ENCODE assay signal across 8 cellular contexts in the genomic region with DNA sequence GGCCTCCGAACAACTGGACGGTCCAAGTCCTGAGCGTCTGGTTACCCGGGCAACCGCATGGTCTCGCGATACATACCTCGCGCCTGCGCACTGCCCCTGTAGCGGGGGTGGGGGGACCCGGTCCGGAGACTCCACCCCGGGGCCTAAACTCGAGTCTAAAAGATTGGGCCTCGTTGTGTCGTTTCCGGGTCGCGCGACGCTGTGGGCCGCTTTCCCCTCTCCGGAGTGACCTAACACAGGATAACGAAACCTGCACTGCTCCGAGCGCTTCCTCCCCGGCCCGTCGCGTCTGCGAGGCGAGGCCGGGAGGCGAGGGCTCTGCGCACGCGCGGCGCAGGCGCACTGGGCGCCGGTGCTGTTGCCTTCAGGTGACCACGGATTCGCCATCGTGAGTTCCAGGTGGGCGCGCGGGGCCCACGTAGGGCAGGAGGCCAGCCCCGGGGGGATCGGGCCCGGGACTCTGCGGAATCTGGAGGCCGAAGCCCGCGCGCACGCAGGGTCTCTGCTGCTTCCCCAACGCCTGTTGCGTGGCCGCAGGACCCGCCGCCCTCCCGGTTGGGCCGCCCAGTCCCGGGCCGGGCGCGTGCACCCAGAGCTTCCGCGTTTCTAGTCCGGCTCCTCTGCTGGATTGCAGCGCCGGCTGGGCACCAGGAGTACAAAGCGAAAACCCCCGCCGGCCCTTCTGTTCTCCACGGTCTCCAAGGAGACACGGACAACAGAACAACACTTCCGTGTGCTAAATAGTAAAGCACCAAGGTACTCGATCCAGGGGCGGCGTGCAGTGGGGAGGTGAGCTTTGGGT.
DNase-seq lines count a peak whose midpoint lies in the region; ATAC-seq lines count a peak whose summit lies in the region.

A gene with protein sequence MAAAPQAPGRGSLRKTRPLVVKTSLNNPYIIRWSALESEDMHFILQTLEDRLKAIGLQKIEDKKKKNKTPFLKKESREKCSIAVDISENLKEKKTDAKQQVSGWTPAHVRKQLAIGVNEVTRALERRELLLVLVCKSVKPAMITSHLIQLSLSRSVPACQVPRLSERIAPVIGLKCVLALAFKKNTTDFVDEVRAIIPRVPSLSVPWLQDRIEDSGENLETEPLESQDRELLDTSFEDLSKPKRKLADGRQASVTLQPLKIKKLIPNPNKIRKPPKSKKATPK (plus strand): TSS at position 345 of the 802 bp plus-strand sequence. CDS start 5,960 bp downstream, outside the sequence.

- H3K4me1 ChIP-seq in BLaER1 = peaks cover 28% of the 10 kb centered on the region

- ATAC-seq in HG03457 (IDR thresholded peaks at IDR 0.05; ENCODE audit: unreplicated experiment) = peak; percentile 67

- peak within 1 kb of the TSS; percentile 91 for H3K4me3 ChIP-seq in BLaER1

- H3K9me3 ChIP-seq in BLaER1 = no peaks in the 10 kb centered on the region

- H3K27ac ChIP-seq in BLaER1 = peak within 1 kb of the TSS; percentile 96
- H3K27ac ChIP-seq in cingulate gyrus (ENCODE audit: low read depth, low read length) = peak within 1 kb of the TSS; percentile 99
- peak within 1 kb of the TSS; percentile 99 for H3K27ac ChIP-seq in layer of hippocampus (ENCODE audit: low read depth, low read length)

- H3K27me3 ChIP-seq in BLaER1 = no peaks in the 10 kb centered on the region
- H3K27me3 ChIP-seq in layer of hippocampus (ENCODE audit: control insufficient read depth, insufficient read depth, low read length) = no peaks in the 10 kb centered on the region

- peaks cover 37% of the 10 kb centered on the region for H4K20me1 ChIP-seq in BLaER1

- peak within 1 kb of the TSS; percentile 93 for H3K9ac ChIP-seq in BLaER1

- DNase-seq in GM19240 (ENCODE audit: insufficient read length, low spot score) = peak; percentile 87
- DNase-seq in NCI-H526 (lab: John Stamatoyannopoulos, UW) = peak; percentile 81 to 91
- peak; percentile 98 for DNase-seq in activated CD4-positive, alpha-beta T cell treated with anti-CD3 and anti-CD28 coated beads for 48 hours
- peak; percentile 88 to 96 (median 94) for DNase-seq in stimulated activated CD4-positive, alpha-beta T cell treated with anti-CD3 and anti-CD28 coated beads, Interleukin-1b, Interleukin-23, amount 100 ng/mL, for 24 hours (ENCODE audit: low read depth in 4 of 4, low spot score in 1 of 4)

- H3K36me3 ChIP-seq in BLaER1 = peaks cover 34% of the 10 kb centered on the region

- H3K4me2 ChIP-seq in BLaER1 = peak within 1 kb of the TSS; percentile 78

Comparison
In these comparisons a context has a peak if more than half of its experiments do, and no peak if none do; other contexts are left out.
1. Peak in every context shown above with its lines: DNase-seq, ATAC-seq, H3K4me3 ChIP-seq and H3K27ac ChIP-seq.